Comparison of ENCODE assay signal across 11 cellular contexts in the genomic region with DNA sequence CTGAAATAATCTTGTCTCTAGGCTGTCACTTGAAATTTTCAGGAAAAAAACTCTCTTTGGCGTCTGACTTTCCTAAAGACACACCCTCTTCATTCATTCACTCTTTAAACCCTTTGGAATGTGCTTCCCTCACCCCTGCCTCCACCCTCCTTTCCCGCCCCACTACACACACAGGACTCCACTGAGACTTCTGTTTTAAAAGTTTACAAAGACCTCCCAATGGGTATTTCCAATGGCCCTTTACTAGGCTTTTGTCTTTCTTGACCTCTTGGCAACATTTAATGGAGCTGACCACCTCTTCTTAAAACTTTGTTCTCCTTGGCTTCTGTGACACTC.
DNase-seq lines count a peak whose midpoint lies in the region; ATAC-seq and TF ChIP-seq lines count a peak whose summit lies in the region.
"Had no signal": no experiment of that assay in that cellular context is flagged by ENCODE, and none has a peak within 500 bp of the region (broad histone marks: within the 10 kb centered on the region; RNA-seq: fewer than 3 reads in every experiment).

No MANE protein-coding gene starts in this region.

- no peak overlapping the region for H3K18ac ChIP-seq in trophoblast cell (ENCODE audit: low read length)

- H3K4me1 Mint-ChIP-seq in activated CD4-positive, alpha-beta memory T cell treated with anti-CD3 and anti-CD28 coated beads for 36 hours (ENCODE audit: low read depth) = peaks cover 43% of the 10 kb centered on the region

- H3K9me3 ChIP-seq in PC-9 (ENCODE audit: insufficient read depth, low read depth) = 0 out of 2 replicates have a peak, but pooled peaks cover 3% of the 10 kb centered on the region
- H3K9me3 ChIP-seq in trophoblast cell (ENCODE audit: insufficient read depth, low read depth, low read length) = no peaks in the 10 kb centered on the region

- H3K4me2 ChIP-seq in PC-9 (peak overlapping the region; percentile 28), trophoblast cell (ENCODE audit: low read length) (no peak overlapping the region)
- H3K4me2 ChIP-seq: KMS-11 had no signal

- no peak overlapping the region for H2BK12ac ChIP-seq in trophoblast cell (ENCODE audit: low read length)

- H3K27me3 ChIP-seq in PC-9 (ENCODE audit: insufficient read depth, low read depth) = no peaks in the 10 kb centered on the region
- no peaks in the 10 kb centered on the region for H3K27me3 ChIP-seq in trophoblast cell (ENCODE audit: insufficient read depth, low read length)

- H3K4me1 ChIP-seq in PC-9 (replicated peaks; ENCODE audit: insufficient read depth) (peaks cover 30% of the 10 kb centered on the region), trophoblast cell (ENCODE audit: control insufficient read depth in 1 of 2, insufficient read depth in 2 of 2, low read length in 2 of 2) (peaks cover 5 to 10% of the 10 kb centered on the region in 2 experiments)

- no peaks in the 10 kb centered on the region for H3K9me2 ChIP-seq in PC-9 (ENCODE audit: insufficient read depth)

- BruUV-seq in PC-9 (replicated peaks; lab: Mats Ljungman, UMichigan) = no TSS peak

- ATAC-seq in HG03432 (IDR thresholded peaks at IDR 0.05; ENCODE audit: unreplicated experiment) = no peak
- no peak for ATAC-seq in HG03139 (IDR thresholded peaks at IDR 0.05; ENCODE audit: unreplicated experiment)

- peaks cover 2% of the 10 kb centered on the region for H3K79me1 ChIP-seq in trophoblast cell (ENCODE audit: low read length)

- H2BK120ac ChIP-seq in trophoblast cell (ENCODE audit: insufficient read depth, low read length, poor library complexity) = no peak overlapping the region

- H3K27ac Mint-ChIP-seq in activated CD4-positive, alpha-beta memory T cell treated with anti-CD3 and anti-CD28 coated beads for 36 hours = no peak overlapping the region

- no peak overlapping the region for H2AFZ ChIP-seq in PC-9
- H2AFZ ChIP-seq in trophoblast cell (ENCODE audit: insufficient read depth, low read length, poor library complexity) = no peak overlapping the region

- H3K4me3 Mint-ChIP-seq in activated CD4-positive, alpha-beta memory T cell treated with anti-CD3 and anti-CD28 coated beads for 36 hours = no peak overlapping the region

- H3F3A ChIP-seq in PC-9 (ENCODE audit: insufficient read depth, low read depth) = peaks cover 4% of the 10 kb centered on the region; the same call in 1 of the 2 replicates

- H3K36me3 ChIP-seq in PC-9 (ENCODE audit: low read depth) = peaks cover 9% of the 10 kb centered on the region; the same call in 1 of the 2 replicates
- H3K36me3 ChIP-seq in trophoblast cell (ENCODE audit: control insufficient read depth in 1 of 2, insufficient read depth in 2 of 2, low read length in 2 of 2) = peaks cover 0 to 2% of the 10 kb centered on the region in 2 experiments

- WGBS in trophoblast cell (ENCODE audit: extremely low coverage, insufficient coverage, insufficient read length) = no CpG with 5 or more reads among the region's 2 CpGs

- DNase-seq in GM03348 (ENCODE audit: low spot score) (peak; percentile 48), PC-9 (no peak), epithelial cell of proximal tubule (ENCODE audit: low read depth) (peak; percentile 37), trophoblast cell (no peak), COLO829 (ENCODE audit: low spot score) (no peak)
- no peak for DNase-seq in activated CD4-positive, alpha-beta memory T cell treated with anti-CD3 and anti-CD28 coated beads for 36 hours
- DNase-seq: GOT3; stimulated activated CD4-positive, alpha-beta T cell treated with anti-CD3 and anti-CD28 coated beads, Interleukin-15, amount 100 ng/mL, for 24 hours had no signal

- intact Hi-C loops in PC-9 (cut with micrococcal nuclease; ENCODE audit: unreplicated experiment) = loop anchor here (2.0 to 5.0 kb wide), 2 partner anchors 169 to 190 kb away; no protein-coding TSS in a partner anchor
- intact Hi-C loops in activated CD4-positive, alpha-beta memory T cell treated with anti-CD3 and anti-CD28 coated beads for 36 hours (cut with micrococcal nuclease) = loop anchor here (5.0 kb wide), 1 partner anchor 1915 kb away; no protein-coding TSS in a partner anchor

- peaks cover 96% of the 10 kb centered on the region for H3K79me2 ChIP-seq in PC-9 (ENCODE audit: low read depth)
- H3K79me2 ChIP-seq in trophoblast cell (ENCODE audit: control insufficient read depth, insufficient read depth, low read length, poor library complexity) = peaks cover 12% of the 10 kb centered on the region

- peak overlapping the region; percentile 58 for H3K4ac ChIP-seq in trophoblast cell (ENCODE audit: low read depth, low read length)

- H3K27ac ChIP-seq in PC-9 = peak overlapping the region; percentile 53
- H3K27ac ChIP-seq in trophoblast cell (ENCODE audit: low read depth, low read length) = peak overlapping the region; percentile 0
- H3K27ac ChIP-seq: KMS-11 had no signal

- no peak overlapping the region for H4K8ac ChIP-seq in trophoblast cell (ENCODE audit: low read depth, low read length)

- CTCF ChIA-PET in PC-9 (lab: Charles Lee) = no interaction called here
- CTCF ChIA-PET in activated CD4-positive, alpha-beta memory T cell treated with anti-CD3 and anti-CD28 coated beads for 36 hours (lab: Charles Lee) = no interaction called here

- no peak overlapping the region for H2AK5ac ChIP-seq in trophoblast cell (ENCODE audit: low read length)

- no peak overlapping the region for H3K23ac ChIP-seq in trophoblast cell (ENCODE audit: low read length)

- peak overlapping the region; percentile 27 for H2BK5ac ChIP-seq in trophoblast cell (ENCODE audit: low read depth, low read length, poor library complexity)

- H3K4me3 ChIP-seq in PC-9 (no peak overlapping the region), epithelial cell of proximal tubule (ENCODE audit: low read depth, low read length) (no peak overlapping the region), trophoblast cell (ENCODE audit: low read depth, low read length) (no peak overlapping the region)

- no peak overlapping the region for H4K91ac ChIP-seq in trophoblast cell (ENCODE audit: low read depth, low read length)

- H4K20me1 ChIP-seq in PC-9 (ENCODE audit: insufficient read depth) = no peaks in the 10 kb centered on the region

- H3K27me3 Mint-ChIP-seq in activated CD4-positive, alpha-beta memory T cell treated with anti-CD3 and anti-CD28 coated beads for 36 hours = no peaks in the 10 kb centered on the region

- H3K9me3 Mint-ChIP-seq in activated CD4-positive, alpha-beta memory T cell treated with anti-CD3 and anti-CD28 coated beads for 36 hours = no peaks in the 10 kb centered on the region

- no peaks in the 10 kb centered on the region for H3K36me3 Mint-ChIP-seq in activated CD4-positive, alpha-beta memory T cell treated with anti-CD3 and anti-CD28 coated beads for 36 hours

- no peak overlapping the region for H3K14ac ChIP-seq in trophoblast cell (ENCODE audit: low read length)

- POLR2A ChIA-PET in PC-9 (lab: Charles Lee; ENCODE audit: unreplicated experiment) = interaction anchor here (0.7 kb wide), 1 partner anchor 171 kb away, joined by 3 read pairs; no protein-coding TSS in a partner anchor
- POLR2A ChIA-PET in activated CD4-positive, alpha-beta memory T cell treated with anti-CD3 and anti-CD28 coated beads for 36 hours (lab: Charles Lee) = no interaction called here

- no peak overlapping the region for H3K9ac ChIP-seq in trophoblast cell (ENCODE audit: low read length)
- H3K9ac ChIP-seq: KMS-11 had no signal

- no peak overlapping the region for H4K12ac ChIP-seq in trophoblast cell (ENCODE audit: low read depth, low read length)

- no peak for TF ChIP-seq CTCF in PC-9 (conservative IDR thresholded peaks at IDR 0.05)
- no peak for TF ChIP-seq CTCF in epithelial cell of proximal tubule (conservative IDR thresholded peaks at IDR 0.05; ENCODE audit: low read depth, low read length)

Comparison
In these comparisons a context has a peak if more than half of its experiments do, and no peak if none do; other contexts are left out.
1. DNase-seq: peak in GM03348 (single experiment) and epithelial cell of proximal tubule (single experiment); none in PC-9 (0 of 2), trophoblast cell (0 of 2), activated CD4-positive, alpha-beta memory T cell treated with anti-CD3 and anti-CD28 coated beads for 36 hours (single experiment) and COLO829 (single experiment).